Comparison of ENCODE assay signal across 29 cellular contexts in the genomic region with DNA sequence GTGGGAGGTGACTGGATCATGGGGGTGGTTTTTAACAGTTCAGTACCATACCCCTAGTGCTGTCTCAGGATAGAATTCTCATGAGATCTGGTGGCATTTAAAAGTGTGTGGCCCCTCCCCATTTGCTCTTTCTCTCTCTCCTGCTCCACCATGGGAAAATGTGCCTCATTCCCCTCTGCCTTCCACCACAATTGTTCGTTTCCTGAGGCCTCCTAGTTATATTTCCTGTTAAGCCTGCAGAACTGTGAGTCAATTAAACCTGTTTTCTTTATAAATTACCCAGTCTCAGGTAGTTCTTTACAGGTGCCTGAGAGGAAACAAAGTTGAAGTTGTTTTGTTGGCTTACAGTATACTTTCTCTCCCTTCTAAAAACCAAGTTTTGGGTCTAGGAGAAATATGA.
"Had no signal": no experiment of that assay in that cellular context is flagged by ENCODE, and none has a peak within 500 bp of the region (broad histone marks: within the 10 kb centered on the region; RNA-seq: fewer than 3 reads in every experiment).

No MANE protein-coding gene starts in this region.

- H3K27ac Mint-ChIP-seq: activated CD8-positive, alpha-beta T cell treated with anti-CD3 and anti-CD28 coated beads, Interleukin-2, amount 10 ng/mL, durations not matched to agents 7 days and 5 days; activated naive CD4-positive, alpha-beta T cell treated with anti-CD3 and anti-CD28 coated beads, Interleukin-2, amount 50 U/mL, for 24 hours; activated T-helper 1 cell treated with anti-CD3 and anti-CD28 coated beads, Interleukin-12 subunit alpha, Interleukin-12 subunit beta, Interleukin-2, Interleukin-4 antibody, amounts not matched to agents 30 ng/mL and 10 ng/mL and 1 ng/mL, durations not matched to agents 14 hours and 24 hours and 36 hours; mesothelial cell of epicardium; natural killer cell had no signal

- H3K9me3 ChIP-seq: adrenal gland, ascending aorta, gastrocnemius medialis, prostate gland, right atrium auricular region, thyroid gland, upper lobe of right lung had no signal

- H3K36me3 ChIP-seq: adrenal gland, ascending aorta, brain microvascular endothelial cell, gastrocnemius medialis, prostate gland, right atrium auricular region, thyroid gland, upper lobe of right lung, WERI-Rb-1 had no signal

- H3K27ac ChIP-seq: adrenal gland, ascending aorta, brain microvascular endothelial cell, dorsolateral prefrontal cortex, gastrocnemius medialis, prostate gland, right atrium auricular region, thyroid gland, upper lobe of right lung, WERI-Rb-1 had no signal

- H3K27me3 ChIP-seq: adrenal gland, ascending aorta, brain microvascular endothelial cell, dorsolateral prefrontal cortex, gastrocnemius medialis, right atrium auricular region, thyroid gland, upper lobe of right lung had no signal

- DNase-seq: activated CD4-positive, alpha-beta T cell treated with anti-CD3 and anti-CD28 coated beads for 1 hour; activated CD4-positive, alpha-beta T cell treated with anti-CD3 and anti-CD28 coated beads, Interleukin-2, amount 50 U/mL, for 1 hour; activated CD8-positive, alpha-beta T cell treated with anti-CD3 and anti-CD28 coated beads, Interleukin-2, amount 10 ng/mL, durations not matched to agents 7 days and 5 days; activated gamma-delta T cell treated with Interleukin-2 at 50 U/mL for 16 hours; adrenal gland; brain microvascular endothelial cell; dorsolateral prefrontal cortex; erythroblast; gastrocnemius medialis; head of caudate nucleus; hypothalamus; left ventricle myocardium superior; mammary epithelial cell; natural killer cell; stimulated activated CD4-positive, alpha-beta T cell treated with anti-CD3 and anti-CD28 coated beads, Interleukin-4, amount 100 ng/mL, for 4 hours; stimulated activated naive CD8-positive, alpha-beta T cell treated with anti-CD3 and anti-CD28 coated beads, Interleukin-15, Interleukin-2, amounts not matched to agents 100 U/mL and 50 U/mL, for 24 hours; substantia nigra; T-helper 2 cell; thyroid gland; upper lobe of right lung; WERI-Rb-1 had no signal

- H3K4me1 Mint-ChIP-seq: activated naive CD4-positive, alpha-beta T cell treated with anti-CD3 and anti-CD28 coated beads, Interleukin-2, amount 50 U/mL, for 24 hours; central memory CD8-positive, alpha-beta T cell had no signal

- H3K9me3 Mint-ChIP-seq: activated naive CD4-positive, alpha-beta T cell treated with anti-CD3 and anti-CD28 coated beads, Interleukin-2, amount 50 U/mL, for 24 hours; activated T-helper 1 cell treated with anti-CD3 and anti-CD28 coated beads, Interleukin-12 subunit alpha, Interleukin-12 subunit beta, Interleukin-2, Interleukin-4 antibody, amounts not matched to agents 30 ng/mL and 10 ng/mL and 1 ng/mL, durations not matched to agents 14 hours and 24 hours and 36 hours; central memory CD8-positive, alpha-beta T cell; mesothelial cell of epicardium; natural killer cell had no signal

- ATAC-seq: activated CD8-positive, alpha-beta T cell treated with anti-CD3 and anti-CD28 coated beads, Interleukin-2, amount 10 ng/mL, durations not matched to agents 7 days and 5 days; gastrocnemius medialis; left ventricle myocardium superior; natural killer cell; stimulated activated naive CD8-positive, alpha-beta T cell treated with anti-CD3 and anti-CD28 coated beads, Interleukin-15, Interleukin-2, amounts not matched to agents 100 U/mL and 50 U/mL, for 24 hours had no signal

- H3K4me1 ChIP-seq: adrenal gland, ascending aorta, gastrocnemius medialis, prostate gland, right atrium auricular region, thyroid gland, upper lobe of right lung had no signal

- H3K4me3 ChIP-seq: adrenal gland, ascending aorta, dorsolateral prefrontal cortex, gastrocnemius medialis, prostate gland, right atrium auricular region, thyroid gland, upper lobe of right lung had no signal

- FAIRE-seq: colon had no signal

- H3K36me3 Mint-ChIP-seq: activated naive CD4-positive, alpha-beta T cell treated with anti-CD3 and anti-CD28 coated beads, Interleukin-2, amount 50 U/mL, for 24 hours; mesothelial cell of epicardium; natural killer cell had no signal

- H3K4me3 Mint-ChIP-seq: activated CD8-positive, alpha-beta T cell treated with anti-CD3 and anti-CD28 coated beads, Interleukin-2, amount 10 ng/mL, durations not matched to agents 7 days and 5 days; activated naive CD4-positive, alpha-beta T cell treated with anti-CD3 and anti-CD28 coated beads, Interleukin-2, amount 50 U/mL, for 24 hours; activated T-helper 1 cell treated with anti-CD3 and anti-CD28 coated beads, Interleukin-12 subunit alpha, Interleukin-12 subunit beta, Interleukin-2, Interleukin-4 antibody, amounts not matched to agents 30 ng/mL and 10 ng/mL and 1 ng/mL, durations not matched to agents 14 hours and 24 hours and 36 hours; central memory CD8-positive, alpha-beta T cell; mesothelial cell of epicardium; natural killer cell had no signal
